9 cellular contexts compared by ENCODE assay signal in genomic region chr14:73784988-73785313, GRCh38.
DNase-seq lines count a peak whose midpoint lies in the region; ATAC-seq, FAIRE-seq and TF ChIP-seq lines count a peak whose summit lies in the region.
"Had no signal": no experiment of that assay in that cellular context is flagged by ENCODE, and none has a peak within 500 bp of the region (broad histone marks: within the 10 kb centered on the region; RNA-seq: fewer than 3 reads in every experiment).

No MANE protein-coding gene starts in this region.

- peak overlapping the region; percentile 92 for H4K91ac ChIP-seq in mesenchymal stem cell (ENCODE audit: low read length)

- DNase-seq in activated T-cell treated with anti-CD3 and anti-CD28 coated beads, Interleukin-2, amount 50 U/mL, for 4 hours = no peak
- DNase-seq in activated T-cell treated with anti-CD3 and anti-CD28 coated beads, Interleukin-2, amount 50 U/mL, for 48 hours = no peak
- DNase-seq in astrocyte of the cerebellum (ENCODE audit: low read depth) = no peak
- DNase-seq in mesenchymal stem cell = no peak
- DNase-seq in tibial nerve (ENCODE audit: low spot score in 2 of 2) = no peak
- no peak for DNase-seq in RCC 7860 (ENCODE audit: low spot score)
- no peak for DNase-seq in NCI-H1105 treated with DMSO at 0.1 percent for 48 hours (lab: John Stamatoyannopoulos, UW)
- DNase-seq in GM10266 (ENCODE audit: extremely low spot score) = no peak
- DNase-seq: effector CD4-positive, alpha-beta T cell had no signal

- H3K27ac ChIP-seq in mesenchymal stem cell (ENCODE audit: low read length, poor library complexity, severe bottlenecking) = peak overlapping the region; percentile 97
- H3K27ac ChIP-seq in tibial nerve = peak overlapping the region; percentile 90 to 100 (median 96)

- H3K27me3 ChIP-seq in mesenchymal stem cell (ENCODE audit: control insufficient read depth in 1 of 2, insufficient read depth in 1 of 2, low read length in 2 of 2) = no peaks in the 10 kb centered on the region
- H3K27me3 ChIP-seq in tibial nerve = no peaks in the 10 kb centered on the region

- peak overlapping the region; percentile 89 for H3K4me2 ChIP-seq in mesenchymal stem cell (ENCODE audit: low read length, poor library complexity, severe bottlenecking)

- peak overlapping the region; percentile 81 to 83 for H3K4ac ChIP-seq in mesenchymal stem cell (ENCODE audit: low read depth in 1 of 2, low read length in 2 of 2)

- H3K4me3 ChIP-seq in astrocyte of the cerebellum (ENCODE audit: low read depth, low read length) (peak overlapping the region; percentile 48), mesenchymal stem cell (ENCODE audit: insufficient read depth in 1 of 2, low read depth in 1 of 2, low read length in 2 of 2) (peak overlapping the region in 1 of 2 experiments; percentile 80), tibial nerve (peak overlapping the region; percentile 60 to 88 (median 84))

- WGBS in mesenchymal stem cell = 63% methylated on average over 4 of the region's 4 CpGs
- WGBS in tibial nerve, 2 donors = 46% methylated on average over 4 of the region's 4 CpGs

- in situ Hi-C loops in astrocyte of the cerebellum (cut with HindIII; ENCODE audit: low sequenced_read_pairs) = loop anchor here (5.0 kb wide), 1 partner anchor 38 kb away; no protein-coding TSS in a partner anchor

- H3K27me3 Mint-ChIP-seq in activated T-cell treated with anti-CD3 and anti-CD28 coated beads, Interleukin-2, amount 50 U/mL, for 4 hours (ENCODE audit: low read depth) = no peaks in the 10 kb centered on the region

- peak overlapping the region; percentile 76 to 95 for H2BK12ac ChIP-seq in mesenchymal stem cell (ENCODE audit: low read length in 2 of 2)

- H2AFZ ChIP-seq in mesenchymal stem cell (ENCODE audit: low read depth, low read length) = no peak overlapping the region

- FAIRE-seq in RCC 7860 (lab: Jason Lieb, UNC) = no peak

- peaks cover 6% of the 10 kb centered on the region for H3K79me1 ChIP-seq in mesenchymal stem cell (replicated peaks; ENCODE audit: low read length, poor library complexity, severe bottlenecking)

- no peak for ATAC-seq in activated T-cell treated with anti-CD3 and anti-CD28 coated beads, Interleukin-2, amount 50 U/mL, for 4 hours

- no peak overlapping the region for H2BK5ac ChIP-seq in mesenchymal stem cell (ENCODE audit: low read depth, low read length, poor library complexity, severe bottlenecking)

- TF ChIP-seq EP300 in tibial nerve (IDR thresholded peaks at IDR 0.05) = no peak

- peaks cover 0 to 3% of the 10 kb centered on the region in 2 experiments for H3K36me3 ChIP-seq in mesenchymal stem cell (ENCODE audit: control insufficient read depth in 1 of 2, insufficient read depth in 2 of 2, low read depth in 1 of 2, low read length in 2 of 2)
- H3K36me3 ChIP-seq in tibial nerve = no peaks in the 10 kb centered on the region

- H3K9me3 Mint-ChIP-seq in activated T-cell treated with anti-CD3 and anti-CD28 coated beads, Interleukin-2, amount 50 U/mL, for 4 hours = no peaks in the 10 kb centered on the region

- peak overlapping the region in 1 of 2 experiments; percentile 90 for H3K14ac ChIP-seq in mesenchymal stem cell (ENCODE audit: low read length in 2 of 2)

- H3K4me3 Mint-ChIP-seq in activated T-cell treated with anti-CD3 and anti-CD28 coated beads, Interleukin-2, amount 50 U/mL, for 4 hours = peak overlapping the region; percentile 92

- peak overlapping the region; percentile 59 for H4K8ac ChIP-seq in mesenchymal stem cell (ENCODE audit: low read length)

- peak overlapping the region; percentile 68 for H2BK120ac ChIP-seq in mesenchymal stem cell (ENCODE audit: low read depth, low read length)

- peak overlapping the region; percentile 66 for H2AK5ac ChIP-seq in mesenchymal stem cell (ENCODE audit: low read length, severe bottlenecking)

- H3K18ac ChIP-seq in mesenchymal stem cell (ENCODE audit: low read depth in 1 of 2, low read length in 2 of 2) = peak overlapping the region; percentile 97

- no peak for TF ChIP-seq POLR2A in tibial nerve (IDR thresholded peaks at IDR 0.05)

- H3K4me1 ChIP-seq in mesenchymal stem cell (ENCODE audit: control insufficient read depth, insufficient read depth, low read depth, low read length) (peaks cover 35% of the 10 kb centered on the region), tibial nerve (peaks cover 11 to 72% (median 53%) of the 10 kb centered on the region in 4 donors)

- H3K23ac ChIP-seq in mesenchymal stem cell (ENCODE audit: low read length in 2 of 2) = peak overlapping the region in 1 of 2 experiments; percentile 57

- peak overlapping the region; percentile 96 for H3K9ac ChIP-seq in mesenchymal stem cell (ENCODE audit: low read length)

- no peaks in the 10 kb centered on the region for H3K9me3 ChIP-seq in mesenchymal stem cell (ENCODE audit: control insufficient read depth, low read length)
- H3K9me3 ChIP-seq in tibial nerve = no peaks in the 10 kb centered on the region

- H2BK15ac ChIP-seq in mesenchymal stem cell (ENCODE audit: low read depth, poor library complexity, severe bottlenecking) = no peak overlapping the region

- peaks cover 2% of the 10 kb centered on the region for H3K36me3 Mint-ChIP-seq in activated T-cell treated with anti-CD3 and anti-CD28 coated beads, Interleukin-2, amount 50 U/mL, for 4 hours (ENCODE audit: insufficient read depth)

- no peak for TF ChIP-seq CTCF in astrocyte of the cerebellum (IDR thresholded peaks at IDR 0.05; ENCODE audit: low read depth, low read length, missing control alignments)
- no peak for TF ChIP-seq CTCF in tibial nerve (IDR thresholded peaks at IDR 0.05)
- no peak for TF ChIP-seq CTCF in GM10266 (IDR thresholded peaks at IDR 0.05; ENCODE audit: control insufficient read depth, insufficient read depth, low read depth, missing control alignments)

- H3K4me1 Mint-ChIP-seq in activated T-cell treated with anti-CD3 and anti-CD28 coated beads, Interleukin-2, amount 50 U/mL, for 4 hours (ENCODE audit: low read depth) = peaks cover 70% of the 10 kb centered on the region
